ENCODE assay signal across 18 cellular contexts in genomic region chr17:50325906-50326305, GRCh38. TPM values are rescaled to one million over a fixed set of nuclear protein-coding genes. Genes with fewer than 3 reads are reported as not detected.
"Had no signal": no experiment of that assay in that cellular context is flagged by ENCODE, and none has a peak within 500 bp of the region (broad histone marks: within the 10 kb centered on the region; RNA-seq: fewer than 3 reads in every experiment).

No MANE protein-coding gene starts in this region.

- H3K9me3 Mint-ChIP-seq: naive thymus-derived CD4-positive, alpha-beta T cell; type B pancreatic cell had no signal

- DNase-seq: dermis blood vessel endothelial cell; heart left ventricle; hippocampal formation; kidney glomerular epithelial cell; mesendoderm; naive thymus-derived CD4-positive, alpha-beta T cell; nucleus accumbens; right cardiac atrium; small intestine; stimulated activated CD4-positive, alpha-beta T cell treated with anti-CD3 and anti-CD28 coated beads, Interleukin-12 subunit alpha, Interleukin-12 subunit beta, amount 100 ng/mL, for 4 hours; stimulated activated naive CD8-positive, alpha-beta T cell treated with anti-CD3 and anti-CD28 coated beads, Interleukin-15, Interleukin-2, amounts not matched to agents 100 U/mL and 50 U/mL, for 24 hours; uterus had no signal

- ATAC-seq: heart left ventricle; naive thymus-derived CD4-positive, alpha-beta T cell; right cardiac atrium; stimulated activated naive CD8-positive, alpha-beta T cell treated with anti-CD3 and anti-CD28 coated beads, Interleukin-15, Interleukin-2, amounts not matched to agents 100 U/mL and 50 U/mL, for 24 hours had no signal

- H3K4me3 Mint-ChIP-seq: naive thymus-derived CD4-positive, alpha-beta T cell; type B pancreatic cell had no signal

- H3K27ac Mint-ChIP-seq: naive thymus-derived CD4-positive, alpha-beta T cell; progenitor cell of endocrine pancreas; type B pancreatic cell had no signal

- H3K36me3 Mint-ChIP-seq: naive thymus-derived CD4-positive, alpha-beta T cell; type B pancreatic cell had no signal

RNA-seq across cellular contexts. Expression of gene TMEM92, which starts 51.6 kb away (rescaled TPM):
- total RNA-seq: frontal cortex, heart left ventricle, lung microvascular endothelial cell, mononuclear cell, right cardiac atrium, thyroid gland had no signal
